9 cellular contexts compared by ENCODE assay signal in genomic region chr16:17346774-17347569, GRCh38.
DNase-seq lines count a peak whose midpoint lies in the region; ATAC-seq and TF ChIP-seq lines count a peak whose summit lies in the region.
"Had no signal": no experiment of that assay in that cellular context is flagged by ENCODE, and none has a peak within 500 bp of the region (broad histone marks: within the 10 kb centered on the region; RNA-seq: fewer than 3 reads in every experiment).

No MANE protein-coding gene starts in this region.

- peaks cover 63% of the 10 kb centered on the region for H3K36me3 Mint-ChIP-seq in activated CD8-positive, alpha-beta T cell treated with anti-CD3 and anti-CD28 coated beads, Interleukin-2, amount 10 ng/mL, durations not matched to agents 7 days and 5 days (ENCODE audit: low read depth)
- H3K36me3 Mint-ChIP-seq in type B pancreatic cell: peaks cover under 1% of the 10 kb centered on the region

- DNase-seq in Right ventricle myocardium inferior (ENCODE audit: missing footprints) (no peak), cardiac septum (ENCODE audit: low spot score) (no peak), lower lobe of right lung (no peak), type B pancreatic cell (ENCODE audit: extremely low spot score, unreplicated experiment) (no peak), OCI-M1 (lab: John Stamatoyannopoulos, UW) (no peak), BE2C (no peak)
- peak; percentile 82 for DNase-seq in activated CD8-positive, alpha-beta T cell treated with anti-CD3 and anti-CD28 coated beads, Interleukin-2, amount 10 ng/mL, durations not matched to agents 7 days and 5 days

- H3K4me3 ChIP-seq in lower lobe of right lung (no peak overlapping the region), BE2C (ENCODE audit: low read depth, low read length) (no peak overlapping the region)

- H3K27ac ChIP-seq in lower lobe of right lung: peak overlapping the region; percentile 31

- no peaks in the 10 kb centered on the region for H3K27me3 Mint-ChIP-seq in activated CD8-positive, alpha-beta T cell treated with anti-CD3 and anti-CD28 coated beads, Interleukin-2, amount 10 ng/mL, durations not matched to agents 7 days and 5 days (ENCODE audit: low read depth)
- no peaks in the 10 kb centered on the region for H3K27me3 Mint-ChIP-seq in type B pancreatic cell
- H3K27me3 Mint-ChIP-seq: progenitor cell of endocrine pancreas had no signal

- POLR2A ChIA-PET in activated CD8-positive, alpha-beta T cell treated with anti-CD3 and anti-CD28 coated beads, Interleukin-2, amount 10 ng/mL, durations not matched to agents 7 days and 5 days (lab: Charles Lee): interaction anchor here (0.6 to 4.1 kb wide), 12 partner anchors 12 to 122 kb away, joined by 3 to 49 read pairs (median 4); no protein-coding TSS in a partner anchor

- TF ChIP-seq CTCF in lower lobe of right lung (IDR thresholded peaks at IDR 0.05) (no peak), type B pancreatic cell (conservative IDR thresholded peaks at IDR 0.05) (no peak), BE2C (IDR thresholded peaks at IDR 0.05; ENCODE audit: low read depth, low read length) (no peak)

- peak overlapping the region; percentile 50 for H3K4me3 Mint-ChIP-seq in activated CD8-positive, alpha-beta T cell treated with anti-CD3 and anti-CD28 coated beads, Interleukin-2, amount 10 ng/mL, durations not matched to agents 7 days and 5 days
- H3K4me3 Mint-ChIP-seq in type B pancreatic cell: no peak overlapping the region

- CTCF ChIA-PET in activated CD8-positive, alpha-beta T cell treated with anti-CD3 and anti-CD28 coated beads, Interleukin-2, amount 10 ng/mL, durations not matched to agents 7 days and 5 days (lab: Charles Lee): interaction anchor here (0.6 to 9.9 kb wide), 6 partner anchors 11 to 233 kb away, joined by 3 to 142 read pairs (median 6); no protein-coding TSS in a partner anchor

- ATAC-seq in Right ventricle myocardium inferior (peak; percentile 47), lower lobe of right lung (no peak), HG03139 (IDR thresholded peaks at IDR 0.05; ENCODE audit: unreplicated experiment) (no peak)
- peak; percentile 71 for ATAC-seq in activated CD8-positive, alpha-beta T cell treated with anti-CD3 and anti-CD28 coated beads, Interleukin-2, amount 10 ng/mL, durations not matched to agents 7 days and 5 days

- H3K4me1 ChIP-seq in lower lobe of right lung: peaks cover 59% of the 10 kb centered on the region
- H3K4me1 ChIP-seq in BE2C: no peaks in the 10 kb centered on the region

- H3K27ac Mint-ChIP-seq in activated CD8-positive, alpha-beta T cell treated with anti-CD3 and anti-CD28 coated beads, Interleukin-2, amount 10 ng/mL, durations not matched to agents 7 days and 5 days: peak overlapping the region; percentile 96
- H3K27ac Mint-ChIP-seq in type B pancreatic cell: peak overlapping the region; percentile 54
- H3K27ac Mint-ChIP-seq: progenitor cell of endocrine pancreas had no signal

- H3K9me3 ChIP-seq in lower lobe of right lung (no peaks in the 10 kb centered on the region), BE2C (no peaks in the 10 kb centered on the region)

- H3K36me3 ChIP-seq in lower lobe of right lung: no peaks in the 10 kb centered on the region
- H3K36me3 ChIP-seq in BE2C: no peaks in the 10 kb centered on the region

- H3K4me1 Mint-ChIP-seq in activated CD8-positive, alpha-beta T cell treated with anti-CD3 and anti-CD28 coated beads, Interleukin-2, amount 10 ng/mL, durations not matched to agents 7 days and 5 days (ENCODE audit: low read depth): peaks cover 91% of the 10 kb centered on the region
- H3K4me1 Mint-ChIP-seq in type B pancreatic cell (ENCODE audit: unreplicated experiment): peaks cover 10% of the 10 kb centered on the region

- H3K9me3 Mint-ChIP-seq in activated CD8-positive, alpha-beta T cell treated with anti-CD3 and anti-CD28 coated beads, Interleukin-2, amount 10 ng/mL, durations not matched to agents 7 days and 5 days (ENCODE audit: insufficient read depth): no peaks in the 10 kb centered on the region
- no peaks in the 10 kb centered on the region for H3K9me3 Mint-ChIP-seq in type B pancreatic cell

- H3K27me3 ChIP-seq in lower lobe of right lung (ENCODE audit: low read depth) (no peaks in the 10 kb centered on the region), BE2C (no peaks in the 10 kb centered on the region)

- intact Hi-C loops in Right ventricle myocardium inferior (cut with DNase I) (loop anchor here (5.0 kb wide), 2 partner anchors 35 to 480 kb away; no protein-coding TSS in a partner anchor), cardiac septum (cut with DNase I) (no loop called here), lower lobe of right lung (cut with DNase I) (no loop called here)

Comparison
In these comparisons a context has a peak if more than half of its experiments do, and no peak if none do; other contexts are left out.
1. ATAC-seq: peak in Right ventricle myocardium inferior (single experiment) and activated CD8-positive, alpha-beta T cell treated with anti-CD3 and anti-CD28 coated beads, Interleukin-2, amount 10 ng/mL, durations not matched to agents 7 days and 5 days (single experiment); none in lower lobe of right lung (0 of 2) and HG03139 (single experiment).